22 cellular contexts compared by ENCODE assay signal in the genomic region with DNA sequence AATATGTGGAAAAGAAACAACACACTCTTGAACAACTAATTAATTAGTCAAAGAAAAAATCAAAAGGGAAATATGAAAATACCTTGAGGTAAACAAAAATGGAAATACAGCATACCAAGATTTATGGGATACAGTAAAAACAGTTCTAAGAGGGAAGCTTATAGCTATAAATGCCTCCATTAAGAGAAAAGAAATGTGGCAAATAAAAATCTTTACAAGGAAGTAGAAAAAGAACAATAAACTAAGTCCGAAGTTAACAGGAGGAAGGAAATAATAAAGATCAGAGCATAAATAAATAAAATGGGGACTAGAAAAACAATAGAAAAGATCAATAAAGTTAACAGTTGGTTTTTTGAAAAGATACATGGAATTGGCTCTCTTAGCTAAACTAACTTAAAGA.
"Had no signal": no experiment of that assay in that cellular context is flagged by ENCODE, and none has a peak within 500 bp of the region (broad histone marks: within the 10 kb centered on the region; RNA-seq: fewer than 3 reads in every experiment).

No MANE protein-coding gene starts in this region.

- ATAC-seq: HepG2, Panc1 had no signal

- H3K27ac ChIP-seq: RWPE1 had no signal

- DNase-seq: IMR-90, Karpas-422, KG1, MM.1S, NCI-H1092 treated with DMSO at 0.1 percent for 48 hours, NCI-H1436, NCI-H187, NCI-H2029, NCI-H2081 treated with DMSO at 0.1 percent for 48 hours, NCI-H2171, NCI-H226, NCI-H446, NCI-H510A, NCI-H524 treated with DMSO at 0.1 percent for 48 hours, NCI-H69, NCI-H774, SHP77, SK-N-SH, T-helper 1 cell had no signal

- H3K9me3 ChIP-seq: SK-N-SH had no signal

- FAIRE-seq: HepG2 had no signal

- H3K4me2 ChIP-seq: SK-N-SH had no signal
